9 cellular contexts compared by ENCODE assay signal in the genomic region with DNA sequence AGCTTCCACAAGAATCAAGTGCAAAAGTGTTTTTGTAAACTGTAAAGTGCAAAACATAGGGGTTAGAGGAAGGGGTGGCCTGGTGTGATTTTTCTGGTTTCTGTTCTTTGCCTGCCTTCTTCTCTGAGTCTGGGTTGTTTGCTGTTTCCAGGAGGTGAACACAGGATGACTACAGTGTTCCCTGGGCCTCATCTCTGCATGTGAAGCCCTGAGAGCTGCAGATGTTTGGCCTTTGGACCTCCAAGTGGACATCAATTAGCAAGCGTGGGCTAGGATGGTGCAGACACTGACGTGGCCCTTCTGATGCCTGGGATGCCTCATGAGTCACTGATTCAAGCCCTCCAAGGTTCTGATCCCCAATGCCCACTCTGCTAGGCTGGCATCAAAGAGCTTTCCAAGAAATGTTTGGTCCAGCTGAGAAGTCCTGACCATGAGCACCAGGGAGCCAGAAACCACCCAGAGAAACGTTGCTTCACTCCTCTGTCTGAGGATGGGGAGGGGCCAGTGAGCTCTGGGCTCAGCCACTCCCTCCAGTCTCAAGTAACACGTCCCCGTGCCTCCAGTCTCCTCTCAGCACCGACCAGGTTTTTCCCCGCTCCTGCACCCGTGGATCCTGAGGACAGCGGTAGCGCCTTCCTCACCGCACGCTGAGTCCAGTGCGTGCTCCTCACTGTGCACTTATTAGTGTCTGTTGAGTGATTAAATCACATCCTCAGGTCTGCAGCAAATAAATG. TPM values are rescaled to one million over a fixed set of nuclear protein-coding genes. Genes with fewer than 3 reads are reported as not detected.
A peak's percentile ranks its signal among the peaks of the same experiment; 100 is the strongest.
DNase-seq lines count a peak whose midpoint lies in the region; ATAC-seq, FAIRE-seq and TF ChIP-seq lines count a peak whose summit lies in the region.
"Had no signal": no experiment of that assay in that cellular context is flagged by ENCODE, and none has a peak within 500 bp of the region (broad histone marks: within the 10 kb centered on the region; RNA-seq: fewer than 3 reads in every experiment).

No MANE protein-coding gene starts in this region.

- CTCF ChIA-PET in PC-3 (lab: Charles Lee): no interaction called here

- no peaks in the 10 kb centered on the region for H3K79me2 ChIP-seq in GM23248 (ENCODE audit: insufficient read depth)
- no peaks in the 10 kb centered on the region for H3K79me2 ChIP-seq in PC-3 (ENCODE audit: low read length)

- peak overlapping the region; percentile 50 for H3K4me2 ChIP-seq in GM23248 (ENCODE audit: unreplicated experiment)
- peak overlapping the region; percentile 6; the same call in 1 of the 2 replicates for H3K4me2 ChIP-seq in PC-3 (ENCODE audit: low read length)

- no peak for TF ChIP-seq CTCF in PC-3 (conservative IDR thresholded peaks at IDR 0.05; ENCODE audit: low read depth, low read length)
- no peak for TF ChIP-seq CTCF in pancreas (IDR thresholded peaks at IDR 0.05)

- no peaks in the 10 kb centered on the region for H3F3A ChIP-seq in GM23248 (ENCODE audit: insufficient read depth)
- no peaks in the 10 kb centered on the region for H3F3A ChIP-seq in PC-3 (ENCODE audit: low read length, unreplicated experiment)

- FAIRE-seq in pancreas (lab: Jason Lieb, UNC): no peak

- 60 to 70% methylated on average over 13 of the region's 13 CpGs for WGBS in GM23248 (ENCODE audit: low coverage in 1 of 2, low lambda C conversion rate in 2 of 2, missing lambda C conversion rate in 2 of 2), 2 experiments
- WGBS in pancreas, 2 donors: 83 to 88% methylated on average over 13 of the region's 13 CpGs

- no peak for ATAC-seq in PC-3
- ATAC-seq in pancreas: no peak

- H3K4me1 ChIP-seq in GM23248 (ENCODE audit: insufficient read depth) (0 out of 2 replicates have a peak, but pooled peaks cover 6% of the 10 kb centered on the region), PC-3 (ENCODE audit: insufficient read depth, low read length) (peaks cover 5% of the 10 kb centered on the region; the same call in 1 of the 2 replicates), pancreas (no peaks in the 10 kb centered on the region)

- in situ Hi-C loops in GM23248 (cut with MboI): loop anchor here (5.0 to 25.0 kb wide), 3 partner anchors 297 to 874 kb away; no protein-coding TSS in a partner anchor

- H3K9me3 ChIP-seq in GM23248 (ENCODE audit: low read depth) (no peaks in the 10 kb centered on the region), PC-3 (ENCODE audit: low read length) (no peaks in the 10 kb centered on the region), MG63 (no peaks in the 10 kb centered on the region), pancreas (no peaks in the 10 kb centered on the region)
- H3K9me3 ChIP-seq: spleen had no signal

- no peak overlapping the region for H3K4me3 ChIP-seq in GM23248
- no peak overlapping the region for H3K4me3 ChIP-seq in PC-3 (ENCODE audit: low read length)
- H3K4me3 ChIP-seq in MG63: no peak overlapping the region
- no peak overlapping the region for H3K4me3 ChIP-seq in pancreas
- H3K4me3 ChIP-seq: lung had no signal

- POLR2A ChIA-PET in PC-3 (lab: Charles Lee; ENCODE audit: unreplicated experiment): no interaction called here

- no TSS peak for BruUV-seq in PC-3 (replicated peaks; lab: Mats Ljungman, UMichigan)

- no peaks in the 10 kb centered on the region for H3K27me3 ChIP-seq in GM23248 (replicated peaks; ENCODE audit: insufficient read depth)
- H3K27me3 ChIP-seq in PC-3 (ENCODE audit: low read length): no peaks in the 10 kb centered on the region
- no peaks in the 10 kb centered on the region; the same call in 1 of the 2 replicates for H3K27me3 ChIP-seq in MG63
- no peaks in the 10 kb centered on the region for H3K27me3 ChIP-seq in pancreas

- no peaks in the 10 kb centered on the region for H3K36me3 ChIP-seq in GM23248 (ENCODE audit: low read depth)
- no peaks in the 10 kb centered on the region for H3K36me3 ChIP-seq in PC-3 (ENCODE audit: low read depth, low read length)
- no peaks in the 10 kb centered on the region for H3K36me3 ChIP-seq in MG63
- no peaks in the 10 kb centered on the region for H3K36me3 ChIP-seq in pancreas
- H3K36me3 ChIP-seq: spleen had no signal

- H3K9ac ChIP-seq in GM23248 (no peak overlapping the region), PC-3 (ENCODE audit: low read length) (no peak overlapping the region)

- H4K20me1 ChIP-seq in GM23248 (ENCODE audit: insufficient read depth) (no peaks in the 10 kb centered on the region), PC-3 (ENCODE audit: low read length) (no peaks in the 10 kb centered on the region)

- H2AFZ ChIP-seq in GM23248 (no peak overlapping the region), PC-3 (ENCODE audit: low read length) (no peak overlapping the region)

- DNase-seq in GM23248 (peak; percentile 74), PC-3 (peak; percentile 20), fibroblast of gingiva (ENCODE audit: low read depth) (peak; percentile 15), retina (peak; percentile 26), MG63 (no peak), pancreas (no peak), T-helper 9 cell (no peak)
- DNase-seq: spleen had no signal

- H3K9me2 ChIP-seq in GM23248 (ENCODE audit: insufficient read depth) (no peaks in the 10 kb centered on the region), PC-3 (replicated peaks; ENCODE audit: low read length) (no peaks in the 10 kb centered on the region)

- no peak overlapping the region for H3K27ac ChIP-seq in GM23248
- H3K27ac ChIP-seq in PC-3 (ENCODE audit: low read length): no peak overlapping the region
- no peak overlapping the region for H3K27ac ChIP-seq in pancreas
- H3K27ac ChIP-seq: spleen had no signal

- intact Hi-C loops in PC-3 (cut with micrococcal nuclease) (loop anchor here (1.0 kb wide), 3 partner anchors 174 to 324 kb away; no protein-coding TSS in a partner anchor), pancreas (cut with DNase I) (loop anchor here (5.0 to 10.0 kb wide), 2 partner anchors 317 to 319 kb away; no protein-coding TSS in a partner anchor)

RNA-seq across cellular contexts. Expression of gene IL9, which starts 7.6 kb away (rescaled TPM):
- not detected in 2 replicates for total RNA-seq in GM23248 (2014; rRNA removed; shearing (Covaris generic))
- not detected in 2 replicates for polyA plus RNA-seq in GM23248 (2016; fragmentation: Nextera tagmentation; extraction: Ambion mirVana)
- total RNA-seq in PC-3 (2014; rRNA removed): not detected in 2 replicates
- not detected in 2 replicates for total RNA-seq in MG63 (2014; rRNA removed; shearing (Covaris generic); ENCODE audit: low replicate concordance)
- total RNA-seq in pancreas: not detected
- not detected for polyA plus RNA-seq in pancreas
- total RNA-seq: lung, spleen had no signal
- polyA plus RNA-seq: lung, spleen had no signal

RNA-seq across cellular contexts. Expression of gene SLC25A48, which starts 53.6 kb away (rescaled TPM):
- total RNA-seq in GM23248 (2014; rRNA removed; shearing (Covaris generic)): not detected in 2 replicates
- not detected in 2 replicates for polyA plus RNA-seq in GM23248 (2016; fragmentation: Nextera tagmentation; extraction: Ambion mirVana)
- total RNA-seq in PC-3 (2014; rRNA removed): not detected in 2 replicates
- not detected in 2 replicates for total RNA-seq in MG63 (2014; rRNA removed; shearing (Covaris generic); ENCODE audit: low replicate concordance)
- total RNA-seq in pancreas: 1 to 10 TPM in 3 of 6 donors, under 1 TPM in 3; 0.37 to 2.1 (median 1.1) TPM
- polyA plus RNA-seq in pancreas: 1 to 10 TPM; 1.5 to 3.2 TPM
- total RNA-seq: lung had no signal
- polyA plus RNA-seq: lung had no signal

Comparison
In these comparisons a context has a peak if more than half of its experiments do, and no peak if none do; other contexts are left out.
1. DNase-seq: peak in GM23248 (single experiment), PC-3 (single experiment), fibroblast of gingiva (single experiment) and retina (single experiment); none in MG63 (single experiment), pancreas (0 of 6) and T-helper 9 cell (single experiment).